In the genomic region with DNA sequence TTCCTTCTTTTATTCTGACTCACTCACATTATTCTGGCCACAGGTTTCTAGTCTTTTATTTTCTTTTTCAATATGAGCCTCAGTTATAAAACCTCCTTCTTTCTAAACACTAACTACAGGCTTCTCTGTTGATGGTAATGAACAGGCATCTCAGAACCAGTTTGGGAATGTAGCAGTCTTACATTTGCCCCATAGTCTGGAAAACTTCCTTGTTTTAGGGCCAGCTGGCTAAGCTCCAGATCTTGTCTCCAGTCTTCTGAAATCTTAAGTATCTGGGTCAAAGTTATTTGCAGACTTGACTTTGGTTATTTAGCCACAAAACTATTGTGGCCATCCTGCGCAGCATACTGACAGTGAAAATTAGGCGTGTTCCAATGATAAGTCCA, we compare ENCODE assay signal across 12 cellular contexts.
DNase-seq lines count a peak whose midpoint lies in the region; ATAC-seq, FAIRE-seq and TF ChIP-seq lines count a peak whose summit lies in the region.
"Had no signal": no experiment of that assay in that cellular context is flagged by ENCODE, and none has a peak within 500 bp of the region (broad histone marks: within the 10 kb centered on the region; RNA-seq: fewer than 3 reads in every experiment).

No MANE protein-coding gene starts in this region.

- H3K4me1 ChIP-seq in astrocyte (ENCODE audit: insufficient read depth, low read length) (peaks cover 24% of the 10 kb centered on the region), right cardiac atrium (ENCODE audit: control insufficient read depth, insufficient read depth, low read length) (peaks cover 6% of the 10 kb centered on the region)

- H3K9me3 ChIP-seq in astrocyte (ENCODE audit: insufficient read depth, low read depth, low read length) (no peaks in the 10 kb centered on the region), right cardiac atrium (ENCODE audit: control insufficient read depth, low read length) (no peaks in the 10 kb centered on the region)
- H3K9me3 ChIP-seq: suprapubic skin had no signal

- H4K20me1 ChIP-seq in astrocyte (ENCODE audit: insufficient read depth, low read length) = no peaks in the 10 kb centered on the region

- peak; percentile 20 for FAIRE-seq in astrocyte (lab: Jason Lieb, UNC)

- 59% methylated on average over 2 of the region's 2 CpGs for WGBS in right cardiac atrium

- H3K4me2 ChIP-seq in astrocyte (ENCODE audit: low read length) = peak overlapping the region; percentile 73

- no peak for TF ChIP-seq CTCF in HFFc6 (IDR thresholded peaks at IDR 0.05)
- no peak for TF ChIP-seq CTCF in astrocyte (IDR thresholded peaks at IDR 0.05; ENCODE audit: insufficient read depth, low read depth, low read length)

- ATAC-seq in right cardiac atrium = peak; percentile 64 to 69
- peak; percentile 49 for ATAC-seq in stimulated activated effector memory CD8-positive, alpha-beta T cell treated with anti-CD3 and anti-CD28 coated beads, Interleukin-12 subunit alpha, Interleukin-12 subunit beta, amount 100 ng/mL, for 72 hours
- ATAC-seq in GM19452 (IDR thresholded peaks at IDR 0.05; ENCODE audit: unreplicated experiment) = no peak
- ATAC-seq in GM18867 (IDR thresholded peaks at IDR 0.05; ENCODE audit: unreplicated experiment) = no peak
- ATAC-seq: T-cell had no signal

- H3K27ac Mint-ChIP-seq in HFFc6 (no peak overlapping the region), astrocyte (ENCODE audit: unreplicated experiment) (peak overlapping the region; percentile 94)
- H3K27ac Mint-ChIP-seq in stimulated activated effector memory CD8-positive, alpha-beta T cell treated with anti-CD3 and anti-CD28 coated beads, Interleukin-12 subunit alpha, Interleukin-12 subunit beta, amount 100 ng/mL, for 72 hours = no peak overlapping the region
- H3K27ac Mint-ChIP-seq: activated naive CD4-positive, alpha-beta T cell treated with anti-CD3 and anti-CD28 coated beads, Interleukin-2, amount 50 U/mL, for 24 hours; T-cell had no signal

- H2AFZ ChIP-seq in astrocyte (ENCODE audit: low read depth, low read length) = peak overlapping the region; percentile 50

- no peak overlapping the region for H3K4me3 ChIP-seq in astrocyte (ENCODE audit: insufficient read depth, low read depth, low read length)
- no peak overlapping the region for H3K4me3 ChIP-seq in right cardiac atrium (ENCODE audit: low read length)
- H3K4me3 ChIP-seq: suprapubic skin had no signal

- H3K4me3 Mint-ChIP-seq in HFFc6 (no peak overlapping the region), astrocyte (ENCODE audit: unreplicated experiment) (no peak overlapping the region)
- no peak overlapping the region for H3K4me3 Mint-ChIP-seq in stimulated activated effector memory CD8-positive, alpha-beta T cell treated with anti-CD3 and anti-CD28 coated beads, Interleukin-12 subunit alpha, Interleukin-12 subunit beta, amount 100 ng/mL, for 72 hours
- H3K4me3 Mint-ChIP-seq: activated naive CD4-positive, alpha-beta T cell treated with anti-CD3 and anti-CD28 coated beads, Interleukin-2, amount 50 U/mL, for 24 hours; T-cell had no signal

- H3K36me3 ChIP-seq in astrocyte (ENCODE audit: insufficient read depth, low read length) = no peaks in the 10 kb centered on the region
- H3K36me3 ChIP-seq: suprapubic skin had no signal

- no peaks in the 10 kb centered on the region for H3K27me3 ChIP-seq in astrocyte (ENCODE audit: insufficient read depth, low read length)
- H3K27me3 ChIP-seq in right cardiac atrium (ENCODE audit: control insufficient read depth, insufficient read depth) = no peaks in the 10 kb centered on the region
- H3K27me3 ChIP-seq: suprapubic skin had no signal

- H3K27me3 Mint-ChIP-seq in HFFc6 (ENCODE audit: insufficient read depth) (peaks cover 1% of the 10 kb centered on the region; the same call in 1 of the 2 replicates), astrocyte (ENCODE audit: low read depth, unreplicated experiment) (no peaks in the 10 kb centered on the region)

- H3K4me1 Mint-ChIP-seq in HFFc6 (ENCODE audit: low read depth) (no peaks in the 10 kb centered on the region), astrocyte (ENCODE audit: low read depth, unreplicated experiment) (peaks cover 27% of the 10 kb centered on the region)
- peaks cover 12% of the 10 kb centered on the region for H3K4me1 Mint-ChIP-seq in stimulated activated effector memory CD8-positive, alpha-beta T cell treated with anti-CD3 and anti-CD28 coated beads, Interleukin-12 subunit alpha, Interleukin-12 subunit beta, amount 100 ng/mL, for 72 hours
- H3K4me1 Mint-ChIP-seq: activated naive CD4-positive, alpha-beta T cell treated with anti-CD3 and anti-CD28 coated beads, Interleukin-2, amount 50 U/mL, for 24 hours had no signal

- H3K9me3 Mint-ChIP-seq in HFFc6 (peaks cover 40% of the 10 kb centered on the region), astrocyte (ENCODE audit: unreplicated experiment) (peaks cover 2% of the 10 kb centered on the region)
- H3K9me3 Mint-ChIP-seq in stimulated activated effector memory CD8-positive, alpha-beta T cell treated with anti-CD3 and anti-CD28 coated beads, Interleukin-12 subunit alpha, Interleukin-12 subunit beta, amount 100 ng/mL, for 72 hours = no peaks in the 10 kb centered on the region
- H3K9me3 Mint-ChIP-seq: activated naive CD4-positive, alpha-beta T cell treated with anti-CD3 and anti-CD28 coated beads, Interleukin-2, amount 50 U/mL, for 24 hours; T-cell had no signal

- peak overlapping the region; percentile 60 for H3K9ac ChIP-seq in astrocyte (ENCODE audit: low read length)

- peaks cover 11% of the 10 kb centered on the region; the same call in 1 of the 2 replicates for H3K36me3 Mint-ChIP-seq in HFFc6 (ENCODE audit: low read depth)
- no peaks in the 10 kb centered on the region for H3K36me3 Mint-ChIP-seq in astrocyte (ENCODE audit: low read depth, unreplicated experiment)
- no peaks in the 10 kb centered on the region for H3K36me3 Mint-ChIP-seq in stimulated activated effector memory CD8-positive, alpha-beta T cell treated with anti-CD3 and anti-CD28 coated beads, Interleukin-12 subunit alpha, Interleukin-12 subunit beta, amount 100 ng/mL, for 72 hours
- H3K36me3 Mint-ChIP-seq: activated naive CD4-positive, alpha-beta T cell treated with anti-CD3 and anti-CD28 coated beads, Interleukin-2, amount 50 U/mL, for 24 hours; T-cell had no signal

- H3K27ac ChIP-seq in astrocyte (ENCODE audit: low read depth, low read length) = peak overlapping the region; percentile 82
- no peak overlapping the region for H3K27ac ChIP-seq in right cardiac atrium (ENCODE audit: low read length)
- H3K27ac ChIP-seq: suprapubic skin had no signal

- no peaks in the 10 kb centered on the region for H3K79me2 ChIP-seq in astrocyte (ENCODE audit: insufficient read depth, low read length)

- DNase-seq in HFFc6 = peak; percentile 10
- peak; percentile 91 for DNase-seq in astrocyte (ENCODE audit: low read depth)
- DNase-seq in right cardiac atrium = peak in 2 of 3 donors; percentile 49 to 58
- DNase-seq in stimulated activated effector memory CD8-positive, alpha-beta T cell treated with anti-CD3 and anti-CD28 coated beads, Interleukin-12 subunit alpha, Interleukin-12 subunit beta, amount 100 ng/mL, for 72 hours (ENCODE audit: low spot score in 2 of 2) = no peak
- DNase-seq in iPS-NIHi7 (ENCODE audit: extremely low spot score) = no peak
- DNase-seq in COLO829 (ENCODE audit: low spot score) = no peak
- DNase-seq: NCI-H1105 treated with DMSO at 0.1 percent for 48 hours, T-cell had no signal

- intact Hi-C loops in right cardiac atrium (cut with DNase I) = no loop called here

Comparison
In these comparisons a context has a peak if more than half of its experiments do, and no peak if none do; other contexts are left out.
1. DNase-seq: peak in HFFc6 (single experiment), astrocyte (single experiment) and right cardiac atrium (2 of 3); none in stimulated activated effector memory CD8-positive, alpha-beta T cell treated with anti-CD3 and anti-CD28 coated beads, Interleukin-12 subunit alpha, Interleukin-12 subunit beta, amount 100 ng/mL, for 72 hours (0 of 2), iPS-NIHi7 (single experiment) and COLO829 (single experiment).
2. ATAC-seq: peak in right cardiac atrium (2 of 2) and stimulated activated effector memory CD8-positive, alpha-beta T cell treated with anti-CD3 and anti-CD28 coated beads, Interleukin-12 subunit alpha, Interleukin-12 subunit beta, amount 100 ng/mL, for 72 hours (single experiment); none in GM19452 (single experiment) and GM18867 (single experiment).